Comparison of ENCODE assay signal across 14 cellular contexts in genomic region chr6:129647044-129647443, GRCh38.
A peak's percentile ranks its signal among the peaks of the same experiment; 100 is the strongest.
DNase-seq lines count a peak whose midpoint lies in the region; ATAC-seq and TF ChIP-seq lines count a peak whose summit lies in the region.
"Had no signal": no experiment of that assay in that cellular context is flagged by ENCODE, and none has a peak within 500 bp of the region (broad histone marks: within the 10 kb centered on the region; RNA-seq: fewer than 3 reads in every experiment).

No MANE protein-coding gene starts in this region.

- peak overlapping the region; percentile 62; the same call in 1 of the 2 replicates for H3K9ac ChIP-seq in SK-N-SH

- peak overlapping the region in 4 of 10 donors; percentile 11 to 26 (median 18) for H3K4me3 ChIP-seq in heart right ventricle
- H3K4me3 ChIP-seq in SK-N-SH (ENCODE audit: low read depth in 2 of 2, low read length in 1 of 2): no peak overlapping the region; a peak in 1 of 4 replicates
- no peak overlapping the region for H3K4me3 ChIP-seq in uterus
- H3K4me3 ChIP-seq: Peyer's patch, right atrium auricular region had no signal

- peaks cover 51% of the 10 kb centered on the region for H3F3A ChIP-seq in SK-N-SH (replicated peaks; ENCODE audit: insufficient read depth)

- H3K27me3 ChIP-seq in heart right ventricle (no peaks in the 10 kb centered on the region), SK-N-SH (ENCODE audit: insufficient read depth) (no peaks in the 10 kb centered on the region), uterus (no peaks in the 10 kb centered on the region)
- H3K27me3 ChIP-seq: Peyer's patch, right atrium auricular region had no signal

- no peak for TF ChIP-seq POLR2A in uterus (IDR thresholded peaks at IDR 0.05)

- H3K36me3 Mint-ChIP-seq in activated T-helper 2 cell treated with anti-CD3 and anti-CD28 coated beads, Interferon-gamma antibody, Interleukin-2, Interleukin-4, amounts not matched to agents 10 μg/mL and 5 μg/mL and 100 μg/mL, durations not matched to agents 14 hours and 24 hours and 36 hours (ENCODE audit: low read depth): no peaks in the 10 kb centered on the region

- H3K79me2 ChIP-seq in SK-N-SH (ENCODE audit: insufficient read depth): peaks cover 98% of the 10 kb centered on the region

- H3K27ac Mint-ChIP-seq in activated T-helper 2 cell treated with anti-CD3 and anti-CD28 coated beads, Interferon-gamma antibody, Interleukin-2, Interleukin-4, amounts not matched to agents 10 μg/mL and 5 μg/mL and 100 μg/mL, durations not matched to agents 14 hours and 24 hours and 36 hours: no peak overlapping the region
- H3K27ac Mint-ChIP-seq: activated naive CD8-positive, alpha-beta T cell treated with anti-CD3 and anti-CD28 coated beads, Interleukin-2, amount 50 U/mL, for 24 hours had no signal

- no peak overlapping the region for H2AFZ ChIP-seq in SK-N-SH (ENCODE audit: low read depth)

- H3K36me3 ChIP-seq in heart right ventricle (no peaks in the 10 kb centered on the region), SK-N-SH (replicated peaks in 1 of 2; ENCODE audit: control insufficient read depth in 1 of 2, insufficient read depth in 2 of 2, low read length in 1 of 2) (peaks cover 0 to 12% of the 10 kb centered on the region in 2 experiments), uterus (no peaks in the 10 kb centered on the region)
- H3K36me3 ChIP-seq: Peyer's patch, right atrium auricular region had no signal

- H3K27me3 Mint-ChIP-seq in activated T-helper 2 cell treated with anti-CD3 and anti-CD28 coated beads, Interferon-gamma antibody, Interleukin-2, Interleukin-4, amounts not matched to agents 10 μg/mL and 5 μg/mL and 100 μg/mL, durations not matched to agents 14 hours and 24 hours and 36 hours (ENCODE audit: low read depth): peaks cover 7% of the 10 kb centered on the region
- H3K27me3 Mint-ChIP-seq: activated naive CD8-positive, alpha-beta T cell treated with anti-CD3 and anti-CD28 coated beads, Interleukin-2, amount 50 U/mL, for 24 hours had no signal

- TF ChIP-seq EP300 in SK-N-SH (IDR thresholded peaks at IDR 0.05; ENCODE audit: borderline replicate concordance in 1 of 2, low read depth in 1 of 2, low read length in 1 of 2): no peak

- ATAC-seq in heart right ventricle (no peak), Right ventricle myocardium superior (ENCODE audit: poor library complexity) (no peak), HG02943 (IDR thresholded peaks at IDR 0.05; ENCODE audit: low read depth, unreplicated experiment) (peak; percentile 33)
- ATAC-seq: activated naive CD8-positive, alpha-beta T cell treated with anti-CD3 and anti-CD28 coated beads, Interleukin-2, amount 50 U/mL, for 24 hours had no signal

- DNase-seq in heart right ventricle: no peak
- DNase-seq in Right ventricle myocardium superior: no peak
- DNase-seq in SK-N-SH: no peak
- no peak for DNase-seq in uterus
- no peak for DNase-seq in NCI-H128 (lab: John Stamatoyannopoulos, UW; ENCODE audit: unreplicated experiment)
- no peak for DNase-seq in T-helper 2 cell
- no peak for DNase-seq in activated T-helper 2 cell treated with anti-CD3 and anti-CD28 coated beads, Interferon-gamma antibody, Interleukin-2, Interleukin-4, amounts not matched to agents 10 μg/mL and 5 μg/mL and 100 μg/mL, durations not matched to agents 14 hours and 24 hours and 36 hours (ENCODE audit: low spot score)
- DNase-seq: activated CD4-positive, CD25-positive, alpha-beta regulatory T cell treated with anti-CD3 and anti-CD28 coated beads, Interleukin-2, amount 50 U/mL, for 72 hours; activated naive CD8-positive, alpha-beta T cell treated with anti-CD3 and anti-CD28 coated beads, Interleukin-2, amount 50 U/mL, for 24 hours; HCEC 1CT; MV-4-11; Peyer's patch had no signal

- peak overlapping the region in 9 of 10 donors; percentile 35 to 75 (median 60) for H3K27ac ChIP-seq in heart right ventricle
- peak overlapping the region; percentile 86 to 91; a peak in 3 of 4 replicates for H3K27ac ChIP-seq in SK-N-SH (ENCODE audit: low read depth in 2 of 2, low read length in 1 of 2)
- peak overlapping the region; percentile 15 to 77 for H3K27ac ChIP-seq in uterus
- H3K27ac ChIP-seq: Peyer's patch had no signal

- 79 to 82% methylated on average over 2 of the region's 2 CpGs for WGBS in heart right ventricle, 2 donors
- 37% methylated on average over 2 of the region's 2 CpGs for WGBS in SK-N-SH (ENCODE audit: low lambda C conversion rate)

- peaks cover 12% of the 10 kb centered on the region for H3K4me1 Mint-ChIP-seq in activated T-helper 2 cell treated with anti-CD3 and anti-CD28 coated beads, Interferon-gamma antibody, Interleukin-2, Interleukin-4, amounts not matched to agents 10 μg/mL and 5 μg/mL and 100 μg/mL, durations not matched to agents 14 hours and 24 hours and 36 hours (ENCODE audit: low read depth)
- H3K4me1 Mint-ChIP-seq: activated naive CD8-positive, alpha-beta T cell treated with anti-CD3 and anti-CD28 coated beads, Interleukin-2, amount 50 U/mL, for 24 hours had no signal

- H3K9me3 ChIP-seq in heart right ventricle (no peaks in the 10 kb centered on the region), SK-N-SH (no peaks in the 10 kb centered on the region), uterus (no peaks in the 10 kb centered on the region)
- H3K9me3 ChIP-seq: Peyer's patch, right atrium auricular region had no signal

- peak overlapping the region; percentile 38 for H3K4me2 ChIP-seq in SK-N-SH

- POLR2A ChIA-PET in SK-N-SH (lab: Yijun Ruan, JAX): no interaction called here

- TF ChIP-seq RAD21 in SK-N-SH (IDR thresholded peaks at IDR 0.05; ENCODE audit: low read length): no peak

- no peak overlapping the region for H3K4me3 Mint-ChIP-seq in activated T-helper 2 cell treated with anti-CD3 and anti-CD28 coated beads, Interferon-gamma antibody, Interleukin-2, Interleukin-4, amounts not matched to agents 10 μg/mL and 5 μg/mL and 100 μg/mL, durations not matched to agents 14 hours and 24 hours and 36 hours (ENCODE audit: low read depth)
- H3K4me3 Mint-ChIP-seq: activated naive CD8-positive, alpha-beta T cell treated with anti-CD3 and anti-CD28 coated beads, Interleukin-2, amount 50 U/mL, for 24 hours had no signal

- intact Hi-C loops in heart right ventricle (cut with DNase I): loop anchor here in 1 of 10 donors (10.0 kb wide), 1 partner anchor 58 kb away; no protein-coding TSS in a partner anchor
- intact Hi-C loops in Right ventricle myocardium superior (cut with DNase I): no loop called here
- intact Hi-C loops in uterus (cut with DNase I; ENCODE audit: low total_unique reads): no loop called here
- intact Hi-C loops in activated T-helper 2 cell treated with anti-CD3 and anti-CD28 coated beads, Interferon-gamma antibody, Interleukin-2, Interleukin-4, amounts not matched to agents 10 μg/mL and 5 μg/mL and 100 μg/mL, durations not matched to agents 14 hours and 24 hours and 36 hours (cut with micrococcal nuclease): no loop called here

- CTCF ChIA-PET in SK-N-SH (lab: Yijun Ruan, JAX): no interaction called here

- TF ChIP-seq CTCF in heart right ventricle (IDR thresholded peaks at IDR 0.05): no peak
- no peak for TF ChIP-seq CTCF in SK-N-SH (IDR thresholded peaks at IDR 0.05)
- TF ChIP-seq CTCF in uterus (IDR thresholded peaks at IDR 0.05): no peak

- H3K4me1 ChIP-seq in heart right ventricle (peaks cover 0 to 62% (median 47%) of the 10 kb centered on the region in 9 donors), SK-N-SH (ENCODE audit: control insufficient read depth in 1 of 2, insufficient read depth in 2 of 2, low read depth in 1 of 2, low read length in 1 of 2) (peaks cover 3 to 43% of the 10 kb centered on the region in 2 experiments), uterus (peaks cover 3 to 6% of the 10 kb centered on the region in 2 donors)

- H3K9me2 ChIP-seq in SK-N-SH: no peaks in the 10 kb centered on the region

- H4K20me1 ChIP-seq in SK-N-SH (ENCODE audit: insufficient read depth): no peaks in the 10 kb centered on the region

- no peaks in the 10 kb centered on the region for H3K9me3 Mint-ChIP-seq in activated T-helper 2 cell treated with anti-CD3 and anti-CD28 coated beads, Interferon-gamma antibody, Interleukin-2, Interleukin-4, amounts not matched to agents 10 μg/mL and 5 μg/mL and 100 μg/mL, durations not matched to agents 14 hours and 24 hours and 36 hours
- H3K9me3 Mint-ChIP-seq: activated naive CD8-positive, alpha-beta T cell treated with anti-CD3 and anti-CD28 coated beads, Interleukin-2, amount 50 U/mL, for 24 hours had no signal

TF ChIP-seq in SK-N-SH, 30 proteins besides CTCF, POLR2A, EP300 and RAD21:
- TF ChIP-seq NRF1 (IDR thresholded peaks at IDR 0.05; ENCODE audit: low read depth, low read length) (no peak), RCOR1 (IDR thresholded peaks at IDR 0.05; ENCODE audit: low read length) (no peak)
